Comparison of ENCODE assay signal across 11 cellular contexts in genomic region chr3:173092038-173092437, GRCh38. TPM values are rescaled to one million over a fixed set of nuclear protein-coding genes. Genes with fewer than 3 reads are reported as not detected.
"Had no signal": no experiment of that assay in that cellular context is flagged by ENCODE, and none has a peak within 500 bp of the region (broad histone marks: within the 10 kb centered on the region; RNA-seq: fewer than 3 reads in every experiment).

No MANE protein-coding gene starts in this region.

- H3K27ac ChIP-seq: GM23248 had no signal

- H3K36me3 ChIP-seq: HAP-1 had no signal

- FAIRE-seq: H54 had no signal

- H2AFZ ChIP-seq: GM23248, GM23338 had no signal

- H3K4me1 ChIP-seq: HAP-1 had no signal

- H3K9ac ChIP-seq: GM23248 had no signal

- DNase-seq: GM23248, GOT3, H7, H9, HCEC 1CT, HFFc6 had no signal

- ATAC-seq: GM23338, HCT116 had no signal

- H3K9me3 ChIP-seq: HAP-1 had no signal

- H3K4me2 ChIP-seq: GM23338 had no signal

- H3K4me3 ChIP-seq: GM23248, GM23338, HAP-1 had no signal

RNA-seq across cellular contexts. Expression of gene SPATA16, which starts 49.0 kb away (rescaled TPM):
- total RNA-seq: GM23248, GM23338, H4, H7, H9, HFFc6 had no signal
- polyA plus RNA-seq: GM23248, GM23338 had no signal
